20 cellular contexts compared by ENCODE assay signal in the genomic region with DNA sequence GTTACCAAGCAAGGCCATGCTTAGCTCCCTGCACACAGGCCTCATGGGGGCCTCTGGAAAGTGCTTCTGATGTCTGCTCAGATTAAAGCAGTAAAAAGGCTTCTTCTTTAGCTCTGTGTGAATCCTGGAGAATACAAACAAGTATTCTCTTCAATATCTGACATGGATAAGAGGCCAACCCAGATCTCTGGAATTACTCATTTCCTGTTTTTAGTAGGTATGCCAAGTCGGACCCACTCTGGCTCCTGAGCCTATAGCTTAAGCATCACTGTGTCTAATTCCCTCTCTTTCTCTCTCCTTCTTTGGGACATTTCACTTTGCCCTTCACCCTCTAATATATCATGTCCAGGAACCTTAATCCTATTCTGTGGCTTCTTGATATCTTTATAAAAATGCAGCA.
DNase-seq lines count a peak whose midpoint lies in the region; ATAC-seq, FAIRE-seq and TF ChIP-seq lines count a peak whose summit lies in the region.
"Had no signal": no experiment of that assay in that cellular context is flagged by ENCODE, and none has a peak within 500 bp of the region (broad histone marks: within the 10 kb centered on the region; RNA-seq: fewer than 3 reads in every experiment).

No MANE protein-coding gene starts in this region.

- H3F3A ChIP-seq in smooth muscle cell (ENCODE audit: low read depth) = no peaks in the 10 kb centered on the region
- no peaks in the 10 kb centered on the region for H3F3A ChIP-seq in GM23338 (replicated peaks; ENCODE audit: low read depth)

- H3K4me1 Mint-ChIP-seq in GM23338 = no peaks in the 10 kb centered on the region

- no peak for TF ChIP-seq POLR2A in endothelial cell of umbilical vein (IDR thresholded peaks at IDR 0.05; ENCODE audit: low read depth, low read length)

- POLR2A ChIA-PET in endothelial cell of umbilical vein (lab: Charles Lee) = no interaction called here

- H3K9me2 ChIP-seq in GM23338 (ENCODE audit: insufficient read depth) = no peaks in the 10 kb centered on the region

- no peaks in the 10 kb centered on the region for H3K36me3 Mint-ChIP-seq in GM23338 (ENCODE audit: low read depth)

- peak; percentile 35 for FAIRE-seq in endothelial cell of umbilical vein (lab: Jason Lieb, UNC)
- FAIRE-seq: GM12891, GM18507, HepG2 had no signal

- CTCF ChIA-PET in endothelial cell of umbilical vein (lab: Charles Lee) = interaction anchor here (0.6 to 6.5 kb wide), 18 partner anchors 9 to 1133 kb away, joined by 3 to 113 read pairs (median 4); no protein-coding TSS in a partner anchor

- no peaks in the 10 kb centered on the region for H3K9me1 ChIP-seq in endothelial cell of umbilical vein (replicated peaks; ENCODE audit: control insufficient read depth, extremely low read depth, insufficient read depth, low read length)

- dilution Hi-C loops in endothelial cell of umbilical vein (cut with MboI; ENCODE audit: extremely low pct_ligation_motif_present, low sequenced_read_pairs) = no loop called here

- 24% methylated on average over 1 of the region's 1 CpG for WGBS in smooth muscle cell (ENCODE audit: low lambda C conversion rate)

- H3K27me3 ChIP-seq in RWPE2 (ENCODE audit: insufficient read depth, poor library complexity, severe bottlenecking) (peaks cover 3% of the 10 kb centered on the region), endothelial cell of umbilical vein (ENCODE audit: control insufficient read depth in 2 of 2, insufficient read depth in 2 of 2, low read length in 2 of 2) (peaks cover 0 to 5% of the 10 kb centered on the region in 2 experiments), smooth muscle cell (ENCODE audit: low read depth) (no peaks in the 10 kb centered on the region), GM23338 (ENCODE audit: insufficient read depth) (no peaks in the 10 kb centered on the region)

- H3K9ac ChIP-seq in endothelial cell of umbilical vein (replicated peaks; ENCODE audit: extremely low read depth, insufficient read depth, low read length) (no peak overlapping the region), smooth muscle cell (ENCODE audit: low read depth) (no peak overlapping the region)
- H3K9ac ChIP-seq: KMS-11 had no signal

- H3K9me3 Mint-ChIP-seq in GM23338 = no peaks in the 10 kb centered on the region; the same call in 2 of the 3 replicates
- H3K9me3 Mint-ChIP-seq: CD4-positive, alpha-beta T cell; HFFc6 had no signal

- H3K4me3 Mint-ChIP-seq in GM23338 = no peak overlapping the region
- H3K4me3 Mint-ChIP-seq: CD4-positive, alpha-beta T cell; HFFc6 had no signal

- no peak overlapping the region for H2AFZ ChIP-seq in endothelial cell of umbilical vein (ENCODE audit: low read depth, low read length)
- no peak overlapping the region for H2AFZ ChIP-seq in smooth muscle cell (ENCODE audit: low read depth)
- no peak overlapping the region for H2AFZ ChIP-seq in GM23338

- H4K20me1 ChIP-seq in endothelial cell of umbilical vein (replicated peaks; ENCODE audit: control insufficient read depth, extremely low read depth, insufficient read depth, low read length) (no peaks in the 10 kb centered on the region), smooth muscle cell (ENCODE audit: low read depth) (no peaks in the 10 kb centered on the region), GM23338 (replicated peaks; ENCODE audit: insufficient read depth) (no peaks in the 10 kb centered on the region)

- TF ChIP-seq CTCF in RWPE2 (IDR thresholded peaks at IDR 0.05; ENCODE audit: poor library complexity, severe bottlenecking) = no peak
- no peak for TF ChIP-seq CTCF in endothelial cell of umbilical vein (IDR thresholded peaks at IDR 0.05; ENCODE audit: extremely low read depth in 1 of 2, insufficient read depth in 1 of 2, low read depth in 1 of 2, low read length in 2 of 2)
- TF ChIP-seq CTCF in smooth muscle cell (IDR thresholded peaks at IDR 0.05; ENCODE audit: borderline replicate concordance, insufficient read depth, poor library complexity, severe bottlenecking) = no peak
- no peak for TF ChIP-seq CTCF in GM23338 (conservative IDR thresholded peaks at IDR 0.05; ENCODE audit: low read depth in 2 of 2)

- H3K79me2 ChIP-seq in endothelial cell of umbilical vein (ENCODE audit: control insufficient read depth, insufficient read depth, low read length) = no peaks in the 10 kb centered on the region
- H3K79me2 ChIP-seq in smooth muscle cell (ENCODE audit: low read depth) = no peaks in the 10 kb centered on the region
- no peaks in the 10 kb centered on the region for H3K79me2 ChIP-seq in GM23338 (replicated peaks; ENCODE audit: insufficient read depth)

- no peak overlapping the region for H3K4me2 ChIP-seq in endothelial cell of umbilical vein (ENCODE audit: insufficient read depth, low read length)
- peak overlapping the region; percentile 5 for H3K4me2 ChIP-seq in smooth muscle cell
- no peak overlapping the region for H3K4me2 ChIP-seq in GM23338
- H3K4me2 ChIP-seq: KMS-11 had no signal

- H3K4me1 ChIP-seq in RWPE2 (ENCODE audit: insufficient read depth, poor library complexity, severe bottlenecking) (no peaks in the 10 kb centered on the region), endothelial cell of umbilical vein (ENCODE audit: control insufficient read depth, extremely low read depth, insufficient read depth, low read length) (no peaks in the 10 kb centered on the region), smooth muscle cell (ENCODE audit: low read depth) (no peaks in the 10 kb centered on the region), GM23338 (ENCODE audit: insufficient read depth) (no peaks in the 10 kb centered on the region)

- H3K27ac ChIP-seq in RWPE2 (ENCODE audit: poor library complexity, severe bottlenecking) (no peak overlapping the region), endothelial cell of umbilical vein (ENCODE audit: insufficient read depth, low read depth, low read length) (no peak overlapping the region), smooth muscle cell (ENCODE audit: low read depth) (no peak overlapping the region), GM23338 (ENCODE audit: low read depth) (no peak overlapping the region)
- H3K27ac ChIP-seq: KMS-11 had no signal

- H3K4me3 ChIP-seq in RWPE2 (ENCODE audit: severe bottlenecking) (no peak overlapping the region), endothelial cell of umbilical vein (replicated peaks in 1 of 3; ENCODE audit: insufficient read depth in 1 of 3, low read depth in 1 of 3, low read length in 3 of 3) (no peak overlapping the region), smooth muscle cell (no peak overlapping the region), GM23338 (no peak overlapping the region)

- H3K27ac Mint-ChIP-seq in GM23338 = no peak overlapping the region
- H3K27ac Mint-ChIP-seq: CD4-positive, alpha-beta T cell; HFFc6 had no signal

- intact Hi-C loops in endothelial cell of umbilical vein (cut with micrococcal nuclease) = loop anchor here (1.0 to 5.0 kb wide), 5 partner anchors 522 to 1097 kb away; no protein-coding TSS in a partner anchor

- ATAC-seq in RWPE2 (ENCODE audit: low read depth) (peak; percentile 58), GM19023 (IDR thresholded peaks at IDR 0.05; ENCODE audit: unreplicated experiment) (no peak), GM23338 (no peak)
- ATAC-seq: HepG2 had no signal

- H3K36me3 ChIP-seq in RWPE2 (ENCODE audit: low read depth) = no peaks in the 10 kb centered on the region
- no peaks in the 10 kb centered on the region for H3K36me3 ChIP-seq in endothelial cell of umbilical vein (ENCODE audit: control insufficient read depth in 2 of 2, extremely low read depth in 1 of 2, insufficient read depth in 2 of 2, low read length in 2 of 2)
- no peaks in the 10 kb centered on the region for H3K36me3 ChIP-seq in smooth muscle cell (ENCODE audit: low read depth)
- H3K36me3 ChIP-seq in GM23338 (ENCODE audit: insufficient read depth) = no peaks in the 10 kb centered on the region

- H3K9me3 ChIP-seq in RWPE2 (ENCODE audit: severe bottlenecking) (no peaks in the 10 kb centered on the region), endothelial cell of umbilical vein (replicated peaks; ENCODE audit: control insufficient read depth, insufficient read depth, low read length) (no peaks in the 10 kb centered on the region), smooth muscle cell (replicated peaks; ENCODE audit: low read depth) (no peaks in the 10 kb centered on the region)

- BruUV-seq in endothelial cell of umbilical vein (replicated peaks; lab: Mats Ljungman, UMichigan) = no TSS peak

- H3K27me3 Mint-ChIP-seq in GM23338 (ENCODE audit: insufficient read depth, low read depth, poor library complexity) = no peaks in the 10 kb centered on the region

- peak; percentile 11 for DNase-seq in Daoy (ENCODE audit: low read depth)
- DNase-seq in RWPE2 (ENCODE audit: low spot score) = no peak
- peak; percentile 9 for DNase-seq in endothelial cell of umbilical vein (ENCODE audit: low read depth, low spot score)
- DNase-seq in smooth muscle cell (lab: John Stamatoyannopoulos, UW; ENCODE audit: unreplicated experiment) = no peak
- DNase-seq in GM23338 (ENCODE audit: low spot score) = no peak
- DNase-seq in hepatic stellate cell (ENCODE audit: low spot score) = no peak
- DNase-seq: Calu3; CD4-positive, alpha-beta T cell; DND-41; GF-D8; HFFc6; NCI-H1048; NCI-H1436 treated with DMSO at 0.1 percent for 48 hours; NCI-H2081; SHP77 treated with DMSO at 0.1 percent for 48 hours had no signal

TF ChIP-seq in endothelial cell of umbilical vein, 7 proteins besides CTCF, POLR2A, EP300 and RAD21:
- no peak for TF ChIP-seq POLR2AphosphoS5 (IDR thresholded peaks at IDR 0.05; ENCODE audit: insufficient read depth, low read depth, low read length)
TF ChIP-seq in endothelial cell of umbilical vein: peak in this region for 0.

TF ChIP-seq in GM23338, 12 proteins besides CTCF, POLR2A, EP300 and RAD21 (continues in another document):
- no peak for TF ChIP-seq POLR2AphosphoS5 (IDR thresholded peaks at IDR 0.05; ENCODE audit: low read depth)
- TF ChIP-seq, protein P1, sequence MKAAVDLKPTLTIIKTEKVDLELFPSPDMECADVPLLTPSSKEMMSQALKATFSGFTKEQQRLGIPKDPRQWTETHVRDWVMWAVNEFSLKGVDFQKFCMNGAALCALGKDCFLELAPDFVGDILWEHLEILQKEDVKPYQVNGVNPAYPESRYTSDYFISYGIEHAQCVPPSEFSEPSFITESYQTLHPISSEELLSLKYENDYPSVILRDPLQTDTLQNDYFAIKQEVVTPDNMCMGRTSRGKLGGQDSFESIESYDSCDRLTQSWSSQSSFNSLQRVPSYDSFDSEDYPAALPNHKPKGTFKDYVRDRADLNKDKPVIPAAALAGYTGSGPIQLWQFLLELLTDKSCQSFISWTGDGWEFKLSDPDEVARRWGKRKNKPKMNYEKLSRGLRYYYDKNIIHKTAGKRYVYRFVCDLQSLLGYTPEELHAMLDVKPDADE (IDR thresholded peaks at IDR 0.05) = no peak
- TF ChIP-seq NANOG (IDR thresholded peaks at IDR 0.05; ENCODE audit: borderline replicate concordance) = no peak
- no peak for TF ChIP-seq CREB1 (CRISPR knock-in tag; IDR thresholded peaks at IDR 0.05; ENCODE audit: low read depth)
- no peak for TF ChIP-seq ZNF331 (CRISPR knock-in tag; IDR thresholded peaks at IDR 0.05; ENCODE audit: low read depth)

Comparison
In these comparisons a context has a peak if more than half of its experiments do, and no peak if none do; other contexts are left out.
1. DNase-seq: peak in Daoy (single experiment) and endothelial cell of umbilical vein (single experiment); none in RWPE2 (single experiment), smooth muscle cell (single experiment), GM23338 (single experiment) and hepatic stellate cell (single experiment).